In genomic region chr12:103600967-103601728, GRCh38 we compare ENCODE assay signal across 20 cellular contexts. TPM values are rescaled to one million over a fixed set of nuclear protein-coding genes. Genes with fewer than 3 reads are reported as not detected.
DNase-seq lines count a peak whose midpoint lies in the region; ATAC-seq and TF ChIP-seq lines count a peak whose summit lies in the region.
"Had no signal": no experiment of that assay in that cellular context is flagged by ENCODE, and none has a peak within 500 bp of the region (broad histone marks: within the 10 kb centered on the region; RNA-seq: fewer than 3 reads in every experiment).

No MANE protein-coding gene starts in this region.

- 65 to 74% (median 68%) methylated on average over 10 of the region's 10 CpGs for WGBS in heart left ventricle, 4 donors

- TF ChIP-seq CTCF in heart left ventricle (IDR thresholded peaks at IDR 0.05): no peak
- TF ChIP-seq CTCF in VCaP (conservative IDR thresholded peaks at IDR 0.05): no peak

- H3K36me3 ChIP-seq in heart left ventricle: no peaks in the 10 kb centered on the region

- H3K9me3 ChIP-seq in heart left ventricle: peaks cover 0 to 14% (median 4%) of the 10 kb centered on the region in 12 donors
- H3K9me3 ChIP-seq: SK-N-SH had no signal

- H3K27ac ChIP-seq in heart left ventricle (no peak overlapping the region), VCaP (peak overlapping the region; percentile 60)
- H3K27ac ChIP-seq: RWPE1 had no signal

- TF ChIP-seq POLR2A in heart left ventricle (IDR thresholded peaks at IDR 0.05): no peak

- intact Hi-C loops in left ventricle myocardium superior (cut with micrococcal nuclease): no loop called here
- intact Hi-C loops in heart left ventricle (cut with DNase I): no loop called here

- ATAC-seq in left ventricle myocardium superior: peak; percentile 18
- no peak for ATAC-seq in heart left ventricle
- peak; percentile 43 for ATAC-seq in left lobe of liver
- no peak for ATAC-seq in HG02678 (IDR thresholded peaks at IDR 0.05; ENCODE audit: unreplicated experiment)
- ATAC-seq in HG03469 (IDR thresholded peaks at IDR 0.05; ENCODE audit: unreplicated experiment): no peak
- ATAC-seq in HG03108 (IDR thresholded peaks at IDR 0.05; ENCODE audit: unreplicated experiment): no peak

- no peaks in the 10 kb centered on the region for H3K27me3 ChIP-seq in heart left ventricle

- no peaks in the 10 kb centered on the region for H3K4me1 ChIP-seq in heart left ventricle

- no peak overlapping the region for H3K4me3 ChIP-seq in heart left ventricle

- DNase-seq in left ventricle myocardium superior: no peak
- no peak for DNase-seq in heart left ventricle
- no peak for DNase-seq in left lobe of liver (ENCODE audit: low spot score)
- DNase-seq: 8988T, KBM-7, MM.1S, NCI-H1048, NCI-H1436, NCI-H1930, SIG-M5, SK-N-SH had no signal

RNA-seq across cellular contexts. Expression of gene STAB2, which starts 14.1 kb away (rescaled TPM):
- total RNA-seq in left ventricle myocardium superior: 0.25 TPM
- total RNA-seq in heart left ventricle: 1 to 10 TPM in 1 of 9 donors, under 1 TPM in 4, not detected in 4; 0.12 to 3.5 (median 0.37) TPM
- not detected for polyA plus RNA-seq in heart left ventricle
- total RNA-seq in left lobe of liver: 15.1 TPM
- total RNA-seq: Daoy, H4, NCI-H460 had no signal
- polyA plus RNA-seq: CD14-positive monocyte, SK-N-SH had no signal

Comparison
In these comparisons a context has a peak if more than half of its experiments do, and no peak if none do; other contexts are left out.
1. ATAC-seq: peak in left ventricle myocardium superior (single experiment) and left lobe of liver (single experiment); none in heart left ventricle (0 of 4), HG02678 (single experiment), HG03469 (single experiment) and HG03108 (single experiment).